In genomic region chr5:164504141-164504772, GRCh38 we compare ENCODE assay signal across 10 cellular contexts.
A peak's percentile ranks its signal among the peaks of the same experiment; 100 is the strongest.
DNase-seq lines count a peak whose midpoint lies in the region; ATAC-seq, FAIRE-seq and TF ChIP-seq lines count a peak whose summit lies in the region.
"Had no signal": no experiment of that assay in that cellular context is flagged by ENCODE, and none has a peak within 500 bp of the region (broad histone marks: within the 10 kb centered on the region; RNA-seq: fewer than 3 reads in every experiment).

No MANE protein-coding gene starts in this region.

- no peak overlapping the region for H2BK120ac ChIP-seq in H1 (replicated peaks; ENCODE audit: low read depth, low read length)

- no peak overlapping the region for H3K9ac ChIP-seq in H1 (replicated peaks in 1 of 4; ENCODE audit: extremely low read depth in 1 of 4, low read depth in 3 of 4, low read length in 3 of 4)
- H3K9ac ChIP-seq: BLaER1 treated with 17β-estradiol and CSF1 and Interleukin-3, amounts not matched to agents 10 nM and 100 nM had no signal

- peak in 2 of 3 experiments; percentile 54 to 77; a peak in 2 of 4 replicates for TF ChIP-seq CTCF in H1 (IDR thresholded peaks at IDR 0.05; ENCODE audit: control extremely low read depth in 1 of 3, insufficient read depth in 1 of 3, low read depth in 1 of 3, low read length in 3 of 3)

- H4K20me1 ChIP-seq in H1 (replicated peaks in 1 of 2; ENCODE audit: control insufficient read depth in 1 of 2, insufficient read depth in 2 of 2, low read length in 2 of 2) = no peaks in the 10 kb centered on the region
- H4K20me1 ChIP-seq: BLaER1 treated with 17β-estradiol and CSF1 and Interleukin-3, amounts not matched to agents 10 nM and 100 nM had no signal

- peaks cover 0 to 2% (median 2%) of the 10 kb centered on the region in 4 experiments; a peak in 4 of 7 replicates for H3K4me1 ChIP-seq in H1 (replicated peaks in 1 of 4; ENCODE audit: control insufficient read depth in 3 of 4, insufficient read depth in 4 of 4, low read length in 3 of 4)
- H3K4me1 ChIP-seq: BLaER1 treated with 17β-estradiol and CSF1 and Interleukin-3, amounts not matched to agents 10 nM and 100 nM had no signal

- H3K79me1 ChIP-seq in H1 (ENCODE audit: low read depth, low read length) = no peaks in the 10 kb centered on the region

- no peaks in the 10 kb centered on the region for H3K9me3 Mint-ChIP-seq in naive B cell
- no peaks in the 10 kb centered on the region for H3K9me3 Mint-ChIP-seq in activated T-helper 1 cell treated with anti-CD3 and anti-CD28 coated beads, Interleukin-12 subunit alpha, Interleukin-12 subunit beta, Interleukin-2, Interleukin-4 antibody, amounts not matched to agents 30 ng/mL and 10 ng/mL and 1 ng/mL, durations not matched to agents 14 hours and 24 hours and 36 hours
- H3K9me3 Mint-ChIP-seq: activated naive CD4-positive, alpha-beta T cell treated with anti-CD3 and anti-CD28 coated beads, Interleukin-2, amount 50 U/mL, for 72 hours had no signal

- H3K4me3 ChIP-seq in H1 (ENCODE audit: extremely low read depth in 1 of 4, insufficient read depth in 2 of 4, low read depth in 3 of 4, low read length in 4 of 4) = no peak overlapping the region
- H3K4me3 ChIP-seq: BLaER1 treated with 17β-estradiol and CSF1 and Interleukin-3, amounts not matched to agents 10 nM and 100 nM had no signal

- no peak overlapping the region for H3K4me2 ChIP-seq in H1 (ENCODE audit: insufficient read depth in 1 of 2, low read depth in 2 of 2, low read length in 2 of 2)
- H3K4me2 ChIP-seq: BLaER1 treated with 17β-estradiol and CSF1 and Interleukin-3, amounts not matched to agents 10 nM and 100 nM had no signal

- no peak overlapping the region for H3K14ac ChIP-seq in H1 (ENCODE audit: insufficient read length)

- H3K27ac Mint-ChIP-seq in naive B cell = no peak overlapping the region
- H3K27ac Mint-ChIP-seq in activated T-helper 1 cell treated with anti-CD3 and anti-CD28 coated beads, Interleukin-12 subunit alpha, Interleukin-12 subunit beta, Interleukin-2, Interleukin-4 antibody, amounts not matched to agents 30 ng/mL and 10 ng/mL and 1 ng/mL, durations not matched to agents 14 hours and 24 hours and 36 hours = no peak overlapping the region
- H3K27ac Mint-ChIP-seq: activated naive CD4-positive, alpha-beta T cell treated with anti-CD3 and anti-CD28 coated beads, Interleukin-2, amount 50 U/mL, for 72 hours had no signal

- H3K36me3 ChIP-seq in H1 (ENCODE audit: control insufficient read depth in 2 of 4, insufficient read depth in 4 of 4, low read length in 3 of 4) = no peaks in the 10 kb centered on the region; a peak in 1 of 8 replicates
- H3K36me3 ChIP-seq: BLaER1 treated with 17β-estradiol and CSF1 and Interleukin-3, amounts not matched to agents 10 nM and 100 nM had no signal

- no peak overlapping the region for H2BK15ac ChIP-seq in H1 (ENCODE audit: low read length)

- no peaks in the 10 kb centered on the region for H3K9me3 ChIP-seq in H1 (ENCODE audit: insufficient read depth in 2 of 2, low read depth in 1 of 2, low read length in 1 of 2)
- H3K9me3 ChIP-seq: BLaER1 treated with 17β-estradiol and CSF1 and Interleukin-3, amounts not matched to agents 10 nM and 100 nM had no signal

- no peak overlapping the region for H2BK12ac ChIP-seq in H1 (ENCODE audit: low read depth, low read length)

- no peak overlapping the region for H4K8ac ChIP-seq in H1 (ENCODE audit: extremely low read depth, insufficient read depth, low read length)

- WGBS in H1 (ENCODE audit: extremely low coverage in 1 of 2, insufficient coverage in 1 of 2, insufficient read length in 1 of 2, insufficient replicate concordance in 2 of 2, low coverage in 1 of 2, low lambda C conversion rate in 2 of 2, missing lambda C conversion rate in 1 of 2), 2 experiments = 61% methylated on average over 7 of the region's 7 CpGs; no CpG with 5 or more reads in 1 of the 2 experiments

- CTCF ChIA-PET in H1 (lab: Charles Lee; ENCODE audit: partially characterized antibody) = interaction anchor here (0.7 to 4.3 kb wide), 39 partner anchors 9 to 939 kb away, joined by 3 to 30 read pairs (median 4); no protein-coding TSS in a partner anchor

- 0 out of 2 replicates have a peak overlapping the region, but pooled peaks have one; percentile 35 for H3K18ac ChIP-seq in H1 (ENCODE audit: extremely low read depth, low read length)

- no peaks in the 10 kb centered on the region for H3K27me3 ChIP-seq in H1 (replicated peaks in 1 of 4; ENCODE audit: control insufficient read depth in 3 of 4, extremely low read depth in 1 of 4, insufficient read depth in 3 of 4, low read length in 3 of 4)
- H3K27me3 ChIP-seq: BLaER1 treated with 17β-estradiol and CSF1 and Interleukin-3, amounts not matched to agents 10 nM and 100 nM had no signal

- peak; percentile 88 to 92 for TF ChIP-seq RAD21 in H1 (IDR thresholded peaks at IDR 0.05 in 1 of 2, conservative IDR thresholded peaks at IDR 0.05 in 1 of 2; ENCODE audit: low read depth in 2 of 2, low read length in 2 of 2)

- H2BK5ac ChIP-seq in H1 (ENCODE audit: low read depth, low read length) = no peak overlapping the region

- FAIRE-seq in RCC 7860 (lab: Jason Lieb, UNC) (peak; percentile 39), H1 (lab: Jason Lieb, UNC) (peak; percentile 86)

- H3K79me2 ChIP-seq in H1 (ENCODE audit: control insufficient read depth in 1 of 2, insufficient read depth in 2 of 2, low read length in 2 of 2) = no peaks in the 10 kb centered on the region

- no peak overlapping the region for H4K5ac ChIP-seq in H1 (ENCODE audit: insufficient read length, low read depth, low read length)

- DNase-seq in NCI-H1105 treated with DMSO at 0.1 percent for 48 hours (lab: John Stamatoyannopoulos, UW) (peak; percentile 25), NCI-H1105 (lab: John Stamatoyannopoulos, UW) (no peak), HPDE6-E6E7 (ENCODE audit: extremely low spot score) (peak; percentile 16), RCC 7860 (ENCODE audit: low spot score) (peak; percentile 31), H1 (ENCODE audit: low read depth in 1 of 2, low spot score in 2 of 2) (peak in 1 of 2 experiments; percentile 61), naive B cell (peak; percentile 52)
- DNase-seq in activated T-helper 1 cell treated with anti-CD3 and anti-CD28 coated beads, Interleukin-12 subunit alpha, Interleukin-12 subunit beta, Interleukin-2, Interleukin-4 antibody, amounts not matched to agents 30 ng/mL and 10 ng/mL and 1 ng/mL, durations not matched to agents 14 hours and 24 hours and 36 hours (ENCODE audit: low spot score) = no peak

- TF ChIP-seq POLR2A in H1 (IDR thresholded peaks at IDR 0.05; ENCODE audit: control extremely low read depth in 1 of 2, low read depth in 2 of 2, low read length in 2 of 2) = no peak

- no peak for TF ChIP-seq EP300 in H1 (IDR thresholded peaks at IDR 0.05; ENCODE audit: borderline replicate concordance in 1 of 2, low read depth in 2 of 2, low read length in 2 of 2)

- H3K23ac ChIP-seq in H1 (ENCODE audit: insufficient read length) = no peak overlapping the region

- ATAC-seq in GM19467 (IDR thresholded peaks at IDR 0.05; ENCODE audit: unreplicated experiment) (peak; percentile 68), naive B cell (ENCODE audit: low read depth in 2 of 2) (peak; percentile 28 to 51)
- ATAC-seq: activated naive CD4-positive, alpha-beta T cell treated with anti-CD3 and anti-CD28 coated beads, Interleukin-2, amount 50 U/mL, for 72 hours had no signal

- H3K27me3 Mint-ChIP-seq in naive B cell = peaks cover 12 to 14% (median 13%) of the 10 kb centered on the region in 3 donors
- H3K27me3 Mint-ChIP-seq in activated T-helper 1 cell treated with anti-CD3 and anti-CD28 coated beads, Interleukin-12 subunit alpha, Interleukin-12 subunit beta, Interleukin-2, Interleukin-4 antibody, amounts not matched to agents 30 ng/mL and 10 ng/mL and 1 ng/mL, durations not matched to agents 14 hours and 24 hours and 36 hours (ENCODE audit: insufficient read depth) = no peaks in the 10 kb centered on the region

- no peaks in the 10 kb centered on the region for H3K36me3 Mint-ChIP-seq in naive B cell
- H3K36me3 Mint-ChIP-seq in activated T-helper 1 cell treated with anti-CD3 and anti-CD28 coated beads, Interleukin-12 subunit alpha, Interleukin-12 subunit beta, Interleukin-2, Interleukin-4 antibody, amounts not matched to agents 30 ng/mL and 10 ng/mL and 1 ng/mL, durations not matched to agents 14 hours and 24 hours and 36 hours (ENCODE audit: low read depth) = no peaks in the 10 kb centered on the region
- H3K36me3 Mint-ChIP-seq: activated naive CD4-positive, alpha-beta T cell treated with anti-CD3 and anti-CD28 coated beads, Interleukin-2, amount 50 U/mL, for 72 hours had no signal

- POLR2A ChIA-PET in H1 (lab: Charles Lee; ENCODE audit: partially characterized antibody) = no interaction called here

- H2AK5ac ChIP-seq in H1 (ENCODE audit: low read depth, low read length) = no peak overlapping the region

- peak overlapping the region; percentile 86; the same call in 1 of the 2 replicates for H2AFZ ChIP-seq in H1 (ENCODE audit: low read length)

- H3K27ac ChIP-seq in H1 (ENCODE audit: low read depth, low read length) = no peak overlapping the region
- H3K27ac ChIP-seq: BLaER1 treated with 17β-estradiol and CSF1 and Interleukin-3, amounts not matched to agents 10 nM and 100 nM had no signal

- H3K56ac ChIP-seq in H1 (replicated peaks; ENCODE audit: insufficient read length, low read depth, low read length) = no peak overlapping the region

- intact Hi-C loops in activated T-helper 1 cell treated with anti-CD3 and anti-CD28 coated beads, Interleukin-12 subunit alpha, Interleukin-12 subunit beta, Interleukin-2, Interleukin-4 antibody, amounts not matched to agents 30 ng/mL and 10 ng/mL and 1 ng/mL, durations not matched to agents 14 hours and 24 hours and 36 hours (cut with micrococcal nuclease) = loop anchor here (1.0 to 10.0 kb wide), 3 partner anchors 491 to 940 kb away; no protein-coding TSS in a partner anchor

- no peak overlapping the region for H3K4me3 Mint-ChIP-seq in naive B cell
- no peak overlapping the region for H3K4me3 Mint-ChIP-seq in activated T-helper 1 cell treated with anti-CD3 and anti-CD28 coated beads, Interleukin-12 subunit alpha, Interleukin-12 subunit beta, Interleukin-2, Interleukin-4 antibody, amounts not matched to agents 30 ng/mL and 10 ng/mL and 1 ng/mL, durations not matched to agents 14 hours and 24 hours and 36 hours

- no peak overlapping the region for H3K4ac ChIP-seq in H1 (replicated peaks; ENCODE audit: insufficient read length, low read depth, low read length)

- no peak overlapping the region for H4K91ac ChIP-seq in H1 (replicated peaks; ENCODE audit: insufficient read length, low read length)

- no peaks in the 10 kb centered on the region for H3K23me2 ChIP-seq in H1 (ENCODE audit: low read depth, low read length)

- 0 out of 2 replicates have a peak overlapping the region, but pooled peaks have one; percentile 66 for H2BK20ac ChIP-seq in H1 (ENCODE audit: low read length)

- peaks cover 0 to 4% (median 3%) of the 10 kb centered on the region in 3 donors for H3K4me1 Mint-ChIP-seq in naive B cell
- no peaks in the 10 kb centered on the region for H3K4me1 Mint-ChIP-seq in activated T-helper 1 cell treated with anti-CD3 and anti-CD28 coated beads, Interleukin-12 subunit alpha, Interleukin-12 subunit beta, Interleukin-2, Interleukin-4 antibody, amounts not matched to agents 30 ng/mL and 10 ng/mL and 1 ng/mL, durations not matched to agents 14 hours and 24 hours and 36 hours (ENCODE audit: low read depth)

TF ChIP-seq in H1, 55 proteins besides CTCF, POLR2A, EP300 and RAD21 (continues in another document):
- no peak for TF ChIP-seq JUN (IDR thresholded peaks at IDR 0.05; ENCODE audit: low read depth, low read length)
- no peak for TF ChIP-seq POU5F1 (IDR thresholded peaks at IDR 0.05; ENCODE audit: low read depth, low read length)

Comparison
In these comparisons a context has a peak if more than half of its experiments do, and no peak if none do; other contexts are left out.
1. DNase-seq: peak in NCI-H1105 treated with DMSO at 0.1 percent for 48 hours (single experiment), HPDE6-E6E7 (single experiment), RCC 7860 (single experiment) and naive B cell (single experiment); none in NCI-H1105 (single experiment) and activated T-helper 1 cell treated with anti-CD3 and anti-CD28 coated beads, Interleukin-12 subunit alpha, Interleukin-12 subunit beta, Interleukin-2, Interleukin-4 antibody, amounts not matched to agents 30 ng/mL and 10 ng/mL and 1 ng/mL, durations not matched to agents 14 hours and 24 hours and 36 hours (single experiment).